ENCODE assay signal across 8 cellular contexts in genomic region chr12:40152783-40153383, GRCh38. TPM values are rescaled to one million over a fixed set of nuclear protein-coding genes. Genes with fewer than 3 reads are reported as not detected.
DNase-seq lines count a peak whose midpoint lies in the region; ATAC-seq and TF ChIP-seq lines count a peak whose summit lies in the region.

No MANE protein-coding gene starts in this region.

- no peak overlapping the region for H3K9ac ChIP-seq in PC-3 (ENCODE audit: low read length)

- intact Hi-C loops in PC-3 (cut with micrococcal nuclease) (loop anchor here (1.0 to 10.0 kb wide), 2 partner anchors 160 to 772 kb away; no protein-coding TSS in a partner anchor), spleen (cut with DNase I; ENCODE audit: low total_unique reads) (loop anchor here (10.0 kb wide), 1 partner anchor 162 kb away; no protein-coding TSS in a partner anchor)

- H3K27ac ChIP-seq in PC-3 (ENCODE audit: low read length) (no peak overlapping the region), right atrium auricular region (no peak overlapping the region), spleen (peak overlapping the region in 1 of 8 donors; percentile 57)

- H4K20me1 ChIP-seq in PC-3 (ENCODE audit: low read length), result no peaks in the 10 kb centered on the region

- no peaks in the 10 kb centered on the region for H3K36me3 ChIP-seq in PC-3 (ENCODE audit: low read depth, low read length)
- no peaks in the 10 kb centered on the region for H3K36me3 ChIP-seq in right atrium auricular region
- no peaks in the 10 kb centered on the region for H3K36me3 ChIP-seq in spleen

- H3F3A ChIP-seq in PC-3 (ENCODE audit: low read length, unreplicated experiment), result no peaks in the 10 kb centered on the region

- ATAC-seq in HG03139 (IDR thresholded peaks at IDR 0.05; ENCODE audit: unreplicated experiment), result peak; percentile 49
- ATAC-seq in PC-3, result peak; percentile 49
- no peak for ATAC-seq in GM19035 (IDR thresholded peaks at IDR 0.05; ENCODE audit: unreplicated experiment)

- no peak overlapping the region for H2AFZ ChIP-seq in PC-3 (ENCODE audit: low read length)

- TF ChIP-seq CTCF in PC-3 (conservative IDR thresholded peaks at IDR 0.05; ENCODE audit: low read depth, low read length) (peak; percentile 85), right atrium auricular region (IDR thresholded peaks at IDR 0.05) (peak; percentile 78 to 83), spleen (IDR thresholded peaks at IDR 0.05 in 8 of 11, conservative IDR thresholded peaks at IDR 0.05 in 3 of 11) (peak; percentile 60 to 89 (median 80))

- no peaks in the 10 kb centered on the region for H3K9me3 ChIP-seq in PC-3 (ENCODE audit: low read length)
- no peaks in the 10 kb centered on the region for H3K9me3 ChIP-seq in right atrium auricular region
- no peaks in the 10 kb centered on the region for H3K9me3 ChIP-seq in spleen

- H3K79me2 ChIP-seq in PC-3 (ENCODE audit: low read length), result no peaks in the 10 kb centered on the region

- no peak overlapping the region for H3K4me3 ChIP-seq in PC-3 (ENCODE audit: low read length)
- H3K4me3 ChIP-seq in right atrium auricular region, result no peak overlapping the region
- no peak overlapping the region for H3K4me3 ChIP-seq in spleen

- DNase-seq in Daoy (ENCODE audit: low read depth) (peak; percentile 33), PC-3 (peak; percentile 68), right atrium auricular region (ENCODE audit: low spot score) (peak; percentile 69), spleen (peak; percentile 70), NCI-H2029 treated with DMSO at 0.1 percent for 48 hours (lab: John Stamatoyannopoulos, UW) (no peak)
- peak; percentile 34 for DNase-seq in activated naive CD4-positive, alpha-beta T cell treated with anti-CD3 and anti-CD28 coated beads, Interleukin-2, amount 50 U/mL, for 16 hours

- BruUV-seq in PC-3 (replicated peaks; lab: Mats Ljungman, UMichigan), result no TSS peak

- no peak for TF ChIP-seq POLR2A in spleen (IDR thresholded peaks at IDR 0.05)

- WGBS in spleen, 5 donors, result 40 to 47% (median 43%) methylated on average over 4 of the region's 4 CpGs

- POLR2A ChIA-PET in PC-3 (lab: Charles Lee; ENCODE audit: unreplicated experiment), result no interaction called here

- H3K27me3 ChIP-seq in PC-3 (ENCODE audit: low read length) (peaks cover 20% of the 10 kb centered on the region; the same call in 1 of the 2 replicates), right atrium auricular region (no peaks in the 10 kb centered on the region), spleen (replicated peaks in 1 of 7) (no peaks in the 10 kb centered on the region)

- CTCF ChIA-PET in PC-3 (lab: Charles Lee), result interaction anchor here (0.6 kb wide), 1 partner anchor 134 kb away, joined by 3 read pairs; no protein-coding TSS in a partner anchor

- H3K9me2 ChIP-seq in PC-3 (replicated peaks; ENCODE audit: low read length), result no peaks in the 10 kb centered on the region

- H3K4me2 ChIP-seq in PC-3 (ENCODE audit: low read length), result no peak overlapping the region

- H3K4me1 ChIP-seq in PC-3 (ENCODE audit: insufficient read depth, low read length) (peaks cover 4% of the 10 kb centered on the region; the same call in 1 of the 2 replicates), right atrium auricular region (no peaks in the 10 kb centered on the region), spleen (peaks cover under 1 to 47% (median 10%) of the 10 kb centered on the region in 6 donors)

RNA-seq across cellular contexts. Expression of gene SLC2A13, which starts 47.0 kb away (rescaled TPM):
- 4.7 and 8.5 TPM in 2 replicates for total RNA-seq in Daoy (2014; rRNA removed; shearing (Covaris generic))
- total RNA-seq in PC-3 (2014; rRNA removed) (3.2 and 3.4 TPM in 2 replicates), right atrium auricular region (10 to 100 TPM in 1 of 2 donors, 1 to 10 TPM in 1; 8.8 to 14.6 TPM), spleen (10 to 100 TPM in 2 of 7 donors, 1 to 10 TPM in 5; 7.2 to 17.1 (median 8.0) TPM)
- polyA plus RNA-seq in spleen, result 1 to 10 TPM; 1.1 to 1.4 (median 1.2) TPM
